Comparison of ENCODE assay signal across 8 cellular contexts in the genomic region with DNA sequence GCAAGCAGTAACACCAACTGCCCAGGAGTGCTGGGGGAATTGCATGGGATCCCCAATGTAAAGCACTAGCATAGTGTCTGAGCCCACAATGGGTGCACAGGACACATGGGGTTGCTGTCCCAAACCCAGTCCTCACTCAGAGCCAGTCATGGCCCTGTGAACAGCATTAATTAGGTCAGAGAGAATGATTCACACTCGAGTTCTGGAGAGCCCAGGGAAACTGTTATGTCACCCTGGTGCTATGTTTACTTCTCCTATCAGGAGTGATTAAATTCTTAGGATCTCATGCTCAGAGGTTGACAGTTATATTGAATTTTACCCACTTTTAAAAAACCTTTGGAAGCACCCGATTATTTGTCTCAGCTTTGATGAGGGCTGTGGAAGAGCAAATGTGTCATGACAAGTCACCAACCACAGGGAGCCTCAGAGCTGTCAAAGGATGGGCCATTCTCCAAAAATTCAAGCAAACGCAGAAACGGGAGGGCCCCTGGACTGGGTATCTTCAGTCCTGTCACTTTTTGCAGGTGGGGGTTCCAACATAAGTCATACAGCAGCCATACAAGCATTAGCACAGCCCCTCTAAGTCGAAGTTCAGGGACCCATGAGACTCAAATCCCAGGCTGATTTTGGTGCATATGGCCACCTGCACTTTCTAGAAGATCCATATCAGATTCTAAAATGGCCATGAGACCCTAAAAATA. TPM values are rescaled to one million over a fixed set of nuclear protein-coding genes. Genes with fewer than 3 reads are reported as not detected.
DNase-seq lines count a peak whose midpoint lies in the region; ATAC-seq and TF ChIP-seq lines count a peak whose summit lies in the region.

No MANE protein-coding gene starts in this region.

- peaks cover 33 to 43% of the 10 kb centered on the region in 2 donors for H3K4me1 Mint-ChIP-seq in effector memory CD8-positive, alpha-beta T cell (ENCODE audit: low read depth in 2 of 2)
- peaks cover 16 to 54% (median 38%) of the 10 kb centered on the region in 7 donors for H3K4me1 Mint-ChIP-seq in naive thymus-derived CD4-positive, alpha-beta T cell

- no peaks in the 10 kb centered on the region for H3K79me2 ChIP-seq in OCI-LY7 (ENCODE audit: insufficient read depth, low read depth, low read length)

- H3K4me3 ChIP-seq in OCI-LY7 (ENCODE audit: low read depth, low read length, poor library complexity, severe bottlenecking), result peak overlapping the region; percentile 82
- H3K4me3 ChIP-seq in naive thymus-derived CD4-positive, alpha-beta T cell (ENCODE audit: low read length), result peak overlapping the region; percentile 79

- no peaks in the 10 kb centered on the region for H3K36me3 ChIP-seq in OCI-LY7 (ENCODE audit: insufficient read depth, low read length)
- H3K36me3 ChIP-seq in naive thymus-derived CD4-positive, alpha-beta T cell (ENCODE audit: control insufficient read depth in 2 of 3, insufficient read depth in 3 of 3, low read length in 3 of 3), result peaks cover 0 to 5% (median 0%) of the 10 kb centered on the region in 3 experiments

- H3K4me2 ChIP-seq in OCI-LY7 (ENCODE audit: low read length), result peak overlapping the region; percentile 92

- no peak overlapping the region for H2AFZ ChIP-seq in OCI-LY7 (ENCODE audit: low read length)

- BruUV-seq in OCI-LY7 (replicated peaks; lab: Mats Ljungman, UMichigan), result no TSS peak

- peak overlapping the region; percentile 83 to 85 for H3K4me3 Mint-ChIP-seq in effector memory CD8-positive, alpha-beta T cell
- H3K4me3 Mint-ChIP-seq in naive thymus-derived CD4-positive, alpha-beta T cell, result peak overlapping the region; percentile 81 to 93 (median 88)

- no peak for ATAC-seq in effector memory CD8-positive, alpha-beta T cell (replicated peaks)
- peak; percentile 13 for ATAC-seq in naive thymus-derived CD4-positive, alpha-beta T cell
- ATAC-seq in HG03135 (IDR thresholded peaks at IDR 0.05; ENCODE audit: unreplicated experiment), result no peak
- ATAC-seq in HG03442 (IDR thresholded peaks at IDR 0.05; ENCODE audit: unreplicated experiment), result no peak

- intact Hi-C loops in OCI-LY7 (cut with micrococcal nuclease; ENCODE audit: unreplicated experiment), result loop anchor here (2.0 kb wide), 1 partner anchor 42 kb away; a partner anchor contains a TSS
- intact Hi-C loops in naive thymus-derived CD4-positive, alpha-beta T cell (cut with micrococcal nuclease), result loop anchor here (2.0 to 5.0 kb wide), 3 partner anchors 26 to 714 kb away; a partner anchor contains a TSS

- DNase-seq in EL (peak; percentile 67), OCI-LY7 (ENCODE audit: low spot score) (no peak), nucleus accumbens (lab: John Stamatoyannopoulos, UW) (no peak), occipital lobe (lab: John Stamatoyannopoulos, UW) (no peak)
- no peak for DNase-seq in effector memory CD8-positive, alpha-beta T cell
- no peak for DNase-seq in naive thymus-derived CD4-positive, alpha-beta T cell

- no peak for TF ChIP-seq CTCF in OCI-LY7 (conservative IDR thresholded peaks at IDR 0.05; ENCODE audit: low read length)

- no peaks in the 10 kb centered on the region for H4K20me1 ChIP-seq in OCI-LY7 (ENCODE audit: insufficient read depth, low read length)

- H3K27ac Mint-ChIP-seq in effector memory CD8-positive, alpha-beta T cell, result peak overlapping the region in 1 of 2 donors; percentile 86
- H3K27ac Mint-ChIP-seq in naive thymus-derived CD4-positive, alpha-beta T cell, result peak overlapping the region; percentile 20 to 87 (median 80)

- H3K9me3 ChIP-seq in OCI-LY7 (ENCODE audit: low read length), result no peaks in the 10 kb centered on the region
- no peaks in the 10 kb centered on the region for H3K9me3 ChIP-seq in naive thymus-derived CD4-positive, alpha-beta T cell (ENCODE audit: control insufficient read depth in 2 of 3, low read length in 3 of 3)

- H3K27me3 ChIP-seq in naive thymus-derived CD4-positive, alpha-beta T cell (ENCODE audit: control insufficient read depth in 2 of 2, insufficient read depth in 2 of 2, low read length in 2 of 2), result no peaks in the 10 kb centered on the region

- H3K27me3 Mint-ChIP-seq in effector memory CD8-positive, alpha-beta T cell, result peaks cover 0 to 7% of the 10 kb centered on the region in 2 donors
- H3K27me3 Mint-ChIP-seq in naive thymus-derived CD4-positive, alpha-beta T cell, result no peaks in the 10 kb centered on the region

- H3K4me1 ChIP-seq in OCI-LY7 (ENCODE audit: insufficient read depth, low read length, poor library complexity, severe bottlenecking), result peaks cover 34% of the 10 kb centered on the region
- H3K4me1 ChIP-seq in naive thymus-derived CD4-positive, alpha-beta T cell (ENCODE audit: control insufficient read depth in 2 of 2, insufficient read depth in 2 of 2, low read length in 2 of 2), result peaks cover 7 to 13% of the 10 kb centered on the region in 2 donors

- no peaks in the 10 kb centered on the region for H3K9me2 ChIP-seq in OCI-LY7 (ENCODE audit: insufficient read depth, low read length)

- no peak overlapping the region for H3K27ac ChIP-seq in OCI-LY7 (ENCODE audit: low read depth, low read length, poor library complexity, severe bottlenecking)
- H3K27ac ChIP-seq in naive thymus-derived CD4-positive, alpha-beta T cell (ENCODE audit: low read depth, low read length), result no peak overlapping the region

- CTCF ChIA-PET in OCI-LY7 (lab: Charles Lee; ENCODE audit: unreplicated experiment), result no interaction called here
- CTCF ChIA-PET in naive thymus-derived CD4-positive, alpha-beta T cell (lab: Charles Lee), result no interaction called here

- POLR2A ChIA-PET in OCI-LY7 (lab: Charles Lee), result interaction anchor here (2.0 kb wide), 1 partner anchor 8 kb away, joined by 5 read pairs; no protein-coding TSS in a partner anchor
- POLR2A ChIA-PET in naive thymus-derived CD4-positive, alpha-beta T cell (lab: Charles Lee), result interaction anchor here (1.1 to 1.6 kb wide), 4 partner anchors 9 to 79 kb away, joined by 3 to 5 read pairs (median 4); no protein-coding TSS in a partner anchor

- no peaks in the 10 kb centered on the region for H3K9me3 Mint-ChIP-seq in effector memory CD8-positive, alpha-beta T cell
- H3K9me3 Mint-ChIP-seq in naive thymus-derived CD4-positive, alpha-beta T cell, result peaks cover 0 to 4% (median 0%) of the 10 kb centered on the region in 11 donors

- peaks cover 14% of the 10 kb centered on the region for H3K36me3 Mint-ChIP-seq in effector memory CD8-positive, alpha-beta T cell (ENCODE audit: insufficient read depth)
- H3K36me3 Mint-ChIP-seq in naive thymus-derived CD4-positive, alpha-beta T cell, result peaks cover 8 to 18% (median 12%) of the 10 kb centered on the region in 5 donors

RNA-seq across cellular contexts. Expression of a gene that starts 1.3 kb away (rescaled TPM):
- total RNA-seq in OCI-LY7 (2014; rRNA removed; shearing (Covaris generic)), result 1.9 and 2.6 TPM in 2 replicates
- total RNA-seq in OCI-LY7 (2022) (2.7 and 5.3 TPM in 2 replicates), occipital lobe (7.2 TPM)
- 10 to 100 TPM in 1 of 5 experiments, 1 to 10 TPM in 4; 1.9 to 53.4 (median 3.0) TPM for total RNA-seq in naive thymus-derived CD4-positive, alpha-beta T cell
- 1 to 10 TPM in 1 of 2 donors, under 1 TPM in 1; 0.84 to 1.3 TPM for polyA plus RNA-seq in naive thymus-derived CD4-positive, alpha-beta T cell

RNA-seq across cellular contexts. Expression of a gene that starts 20.3 kb away (rescaled TPM):
- 0.08 and 0.09 TPM in 2 replicates for total RNA-seq in OCI-LY7 (2014; rRNA removed; shearing (Covaris generic))
- not detected in 2 replicates for total RNA-seq in OCI-LY7 (2022)
- total RNA-seq in naive thymus-derived CD4-positive, alpha-beta T cell, result 1 to 10 TPM in 1 of 5 experiments, under 1 TPM in 3, not detected in 1; 0.24 to 4.0 (median 0.61) TPM
- polyA plus RNA-seq in naive thymus-derived CD4-positive, alpha-beta T cell, result under 1 TPM; 0.41 to 0.67 TPM
- total RNA-seq in occipital lobe, result 3.1 TPM

RNA-seq across cellular contexts. Expression of a gene that starts 42.4 kb away (rescaled TPM):
- 46.6 and 50.6 TPM in 2 replicates for total RNA-seq in OCI-LY7 (2014; rRNA removed; shearing (Covaris generic))
- 33.3 and 36.6 TPM in 2 replicates for total RNA-seq in OCI-LY7 (2022)
- total RNA-seq in naive thymus-derived CD4-positive, alpha-beta T cell, result 10 to 100 TPM; 13.1 to 33.6 (median 27.4) TPM
- 10 to 100 TPM; 41.1 to 44.7 TPM for polyA plus RNA-seq in naive thymus-derived CD4-positive, alpha-beta T cell
- total RNA-seq in occipital lobe, result 48.8 TPM

RNA-seq across cellular contexts. Expression of a gene that starts 47.2 kb away (rescaled TPM):
- total RNA-seq in OCI-LY7 (2014; rRNA removed; shearing (Covaris generic)), result not detected in 2 replicates
- total RNA-seq in OCI-LY7 (2022) (not detected in 2 replicates), occipital lobe (0.16 TPM)
- not detected for total RNA-seq in naive thymus-derived CD4-positive, alpha-beta T cell
- not detected for polyA plus RNA-seq in naive thymus-derived CD4-positive, alpha-beta T cell
